In genomic region chr3:24088782-24089181, GRCh38 we compare ENCODE assay signal across 9 cellular contexts.
DNase-seq lines count a peak whose midpoint lies in the region; ATAC-seq, FAIRE-seq and TF ChIP-seq lines count a peak whose summit lies in the region.
"Had no signal": no experiment of that assay in that cellular context is flagged by ENCODE, and none has a peak within 500 bp of the region (broad histone marks: within the 10 kb centered on the region; RNA-seq: fewer than 3 reads in every experiment).

No MANE protein-coding gene starts in this region.

- 52% methylated on average over 2 of the region's 2 CpGs; no CpG with 5 or more reads in 1 of the 2 experiments for WGBS in H1 (ENCODE audit: extremely low coverage in 1 of 2, insufficient coverage in 1 of 2, insufficient read length in 1 of 2, insufficient replicate concordance in 2 of 2, low coverage in 1 of 2, low lambda C conversion rate in 2 of 2, missing lambda C conversion rate in 1 of 2), 2 experiments

- H3K4me2 ChIP-seq in H1 (ENCODE audit: insufficient read depth in 1 of 2, low read depth in 2 of 2, low read length in 2 of 2) = no peak overlapping the region

- H3K4me1 ChIP-seq in A673 (ENCODE audit: insufficient read depth, low read length, poor library complexity, severe bottlenecking) = no peaks in the 10 kb centered on the region
- no peaks in the 10 kb centered on the region for H3K4me1 ChIP-seq in H1 (replicated peaks in 1 of 4; ENCODE audit: control insufficient read depth in 3 of 4, insufficient read depth in 4 of 4, low read length in 3 of 4)

- no peaks in the 10 kb centered on the region; the same call in 1 of the 2 replicates for H3K23me2 ChIP-seq in H1 (ENCODE audit: low read depth, low read length)

- no peaks in the 10 kb centered on the region for H3K79me1 ChIP-seq in H1 (ENCODE audit: low read depth, low read length)

- H3K14ac ChIP-seq in H1 (ENCODE audit: insufficient read length) = no peak overlapping the region

- no TSS peak for BruUV-seq in A673 (replicated peaks; lab: Mats Ljungman, UMichigan)

- no peak overlapping the region for H3K4me3 ChIP-seq in A673 (ENCODE audit: low read depth, low read length, poor library complexity, severe bottlenecking)
- H3K4me3 ChIP-seq in H1 (ENCODE audit: extremely low read depth in 1 of 4, insufficient read depth in 2 of 4, low read depth in 3 of 4, low read length in 4 of 4) = no peak overlapping the region

- no peak overlapping the region for H3K56ac ChIP-seq in H1 (replicated peaks; ENCODE audit: insufficient read length, low read depth, low read length)

- H3K79me2 ChIP-seq in H1 (ENCODE audit: control insufficient read depth in 1 of 2, insufficient read depth in 2 of 2, low read length in 2 of 2) = no peaks in the 10 kb centered on the region

- DNase-seq in A673 (ENCODE audit: low spot score) = peak; percentile 28
- no peak for DNase-seq in H1 (ENCODE audit: low read depth in 1 of 2, low spot score in 2 of 2)
- DNase-seq in stimulated activated CD4-positive, alpha-beta T cell treated with anti-CD3 and anti-CD28 coated beads, Interleukin-2, amount 100 ng/mL, for 48 hours = no peak
- no peak for DNase-seq in foreskin melanocyte
- DNase-seq in ureter (ENCODE audit: low spot score) = no peak
- DNase-seq in NCI-H1048 (lab: John Stamatoyannopoulos, UW) = no peak
- DNase-seq: posterior cingulate gyrus had no signal

- H2AK5ac ChIP-seq in H1 (ENCODE audit: low read depth, low read length) = no peak overlapping the region

- FAIRE-seq in H1 (lab: Jason Lieb, UNC) = peak; percentile 90

- H3K9ac ChIP-seq in H1 (replicated peaks in 1 of 4; ENCODE audit: extremely low read depth in 1 of 4, low read depth in 3 of 4, low read length in 3 of 4) = no peak overlapping the region

- H2BK5ac ChIP-seq in H1 (ENCODE audit: low read depth, low read length) = no peak overlapping the region

- TF ChIP-seq EP300 in Ishikawa (IDR thresholded peaks at IDR 0.05; ENCODE audit: borderline replicate concordance) (no peak), H1 (IDR thresholded peaks at IDR 0.05; ENCODE audit: borderline replicate concordance in 1 of 2, low read depth in 2 of 2, low read length in 2 of 2) (no peak)

- H3K9me3 ChIP-seq in A673 (ENCODE audit: low read depth, low read length, poor library complexity, severe bottlenecking) = no peaks in the 10 kb centered on the region
- H3K9me3 ChIP-seq in H1 (ENCODE audit: insufficient read depth in 2 of 2, low read depth in 1 of 2, low read length in 1 of 2) = no peaks in the 10 kb centered on the region

- no peak overlapping the region for H2BK20ac ChIP-seq in H1 (ENCODE audit: low read length)

- H2BK120ac ChIP-seq in H1 (replicated peaks; ENCODE audit: low read depth, low read length) = no peak overlapping the region

- TF ChIP-seq CTCF in A673 (conservative IDR thresholded peaks at IDR 0.05; ENCODE audit: low read depth, low read length) = peak; percentile 54
- TF ChIP-seq CTCF in H1 (IDR thresholded peaks at IDR 0.05; ENCODE audit: control extremely low read depth in 1 of 3, insufficient read depth in 1 of 3, low read depth in 1 of 3, low read length in 3 of 3) = peak in 2 of 3 experiments; percentile 52 to 54; a peak in 3 of 4 replicates

- H3K27me3 ChIP-seq in A673 (replicated peaks; ENCODE audit: insufficient read depth, low read depth, low read length, poor library complexity) (no peaks in the 10 kb centered on the region), H1 (replicated peaks in 1 of 4; ENCODE audit: control insufficient read depth in 3 of 4, extremely low read depth in 1 of 4, insufficient read depth in 3 of 4, low read length in 3 of 4) (no peaks in the 10 kb centered on the region)

- no peak overlapping the region for H4K91ac ChIP-seq in H1 (replicated peaks; ENCODE audit: insufficient read length, low read length)

- H3K27ac ChIP-seq in A673 (ENCODE audit: low read depth, low read length, poor library complexity, severe bottlenecking) (no peak overlapping the region), H1 (ENCODE audit: low read depth, low read length) (no peak overlapping the region)

- CTCF ChIA-PET in A673 (lab: Charles Lee) (interaction anchor here (0.6 kb wide), 1 partner anchor 175 kb away, joined by 3 read pairs; no protein-coding TSS in a partner anchor), H1 (lab: Charles Lee; ENCODE audit: partially characterized antibody) (interaction anchor here (0.6 to 2.6 kb wide), 39 partner anchors 10 to 1500 kb away, joined by 3 to 10 read pairs (median 4); no protein-coding TSS in a partner anchor)

- peak; percentile 88 for ATAC-seq in GM18907 (IDR thresholded peaks at IDR 0.05; ENCODE audit: unreplicated experiment)

- no peak overlapping the region for H2AFZ ChIP-seq in H1 (ENCODE audit: low read length)

- no peaks in the 10 kb centered on the region for H4K20me1 ChIP-seq in H1 (replicated peaks in 1 of 2; ENCODE audit: control insufficient read depth in 1 of 2, insufficient read depth in 2 of 2, low read length in 2 of 2)

- no peak overlapping the region for H2BK12ac ChIP-seq in H1 (ENCODE audit: low read depth, low read length)

- H4K5ac ChIP-seq in H1 (ENCODE audit: insufficient read length, low read depth, low read length) = no peak overlapping the region

- H3K4ac ChIP-seq in H1 (replicated peaks; ENCODE audit: insufficient read length, low read depth, low read length) = no peak overlapping the region

- H2BK15ac ChIP-seq in H1 (ENCODE audit: low read length) = no peak overlapping the region

- H3K18ac ChIP-seq in H1 (ENCODE audit: extremely low read depth, low read length) = no peak overlapping the region

- H4K8ac ChIP-seq in H1 (ENCODE audit: extremely low read depth, insufficient read depth, low read length) = no peak overlapping the region

- TF ChIP-seq RAD21 in Ishikawa (IDR thresholded peaks at IDR 0.05; ENCODE audit: low read depth) (peak; percentile 80), H1 (IDR thresholded peaks at IDR 0.05 in 1 of 2, conservative IDR thresholded peaks at IDR 0.05 in 1 of 2; ENCODE audit: low read depth in 2 of 2, low read length in 2 of 2) (peak; percentile 65 to 72)

- H3K36me3 ChIP-seq in A673 (ENCODE audit: insufficient read depth, low read length, poor library complexity, severe bottlenecking) (no peaks in the 10 kb centered on the region), H1 (ENCODE audit: control insufficient read depth in 2 of 4, insufficient read depth in 4 of 4, low read length in 3 of 4) (no peaks in the 10 kb centered on the region)

- TF ChIP-seq POLR2A in H1 (IDR thresholded peaks at IDR 0.05; ENCODE audit: control extremely low read depth in 1 of 2, low read depth in 2 of 2, low read length in 2 of 2) = no peak

- intact Hi-C loops in A673 (cut with micrococcal nuclease; ENCODE audit: unreplicated experiment) = no loop called here

- no peak overlapping the region for H3K23ac ChIP-seq in H1 (ENCODE audit: insufficient read length)

- POLR2A ChIA-PET in A673 (lab: Charles Lee; ENCODE audit: low non-redundant PET) (no interaction called here), H1 (lab: Charles Lee; ENCODE audit: partially characterized antibody) (no interaction called here)

TF ChIP-seq in Ishikawa, 13 proteins besides CTCF, POLR2A, EP300 and RAD21 (continues in another document):
- TF ChIP-seq TEAD4 (IDR thresholded peaks at IDR 0.05) (no peak), CEBPB (IDR thresholded peaks at IDR 0.05) (no peak)

TF ChIP-seq in H1, 55 proteins besides CTCF, POLR2A, EP300 and RAD21:
- TF ChIP-seq SP1 (IDR thresholded peaks at IDR 0.05; ENCODE audit: low read depth, low read length) (no peak), JUND (IDR thresholded peaks at IDR 0.05; ENCODE audit: low read length) (no peak), KDM1A (IDR thresholded peaks at IDR 0.05; ENCODE audit: borderline replicate concordance, low read length) (no peak), SIX5 (IDR thresholded peaks at IDR 0.05; ENCODE audit: low read depth, low read length) (no peak), USF2 (IDR thresholded peaks at IDR 0.05; ENCODE audit: low read length) (no peak), HDAC6 (IDR thresholded peaks at IDR 0.05; ENCODE audit: low read depth, low read length) (no peak), CBX5 (IDR thresholded peaks at IDR 0.05; ENCODE audit: low read depth, low read length) (no peak), SIRT6 (IDR thresholded peaks at IDR 0.05; ENCODE audit: low read length) (no peak), SP4 (IDR thresholded peaks at IDR 0.05; ENCODE audit: low read length) (no peak), SAP30 (IDR thresholded peaks at IDR 0.05; ENCODE audit: insufficient read depth, insufficient replicate concordance, low read length) (no peak)
TF ChIP-seq in H1: peak in this region for 0.
